Comparison of ENCODE assay signal across 8 cellular contexts in genomic region chr2:106192752-106193490, GRCh38. TPM values are rescaled to one million over a fixed set of nuclear protein-coding genes. Genes with fewer than 3 reads are reported as not detected.
DNase-seq lines count a peak whose midpoint lies in the region; ATAC-seq, FAIRE-seq and TF ChIP-seq lines count a peak whose summit lies in the region.

No MANE protein-coding gene starts in this region.

- DNase-seq in EL (peak; percentile 66), HTR-8/SVneo (ENCODE audit: insufficient read length, low spot score) (peak; percentile 34), RWPE2 (ENCODE audit: low spot score) (no peak), mesenteric fat pad (ENCODE audit: low spot score) (no peak)
- DNase-seq in stimulated activated CD4-positive, alpha-beta T cell treated with anti-CD3 and anti-CD28 coated beads, Interleukin-12 subunit alpha, Interleukin-12 subunit beta, amount 100 ng/mL, for 24 hours (ENCODE audit: low read depth in 2 of 2): peak; percentile 24 to 50

- H3K36me3 Mint-ChIP-seq in activated naive CD8-positive, alpha-beta T cell: peaks cover 22% of the 10 kb centered on the region

- peak overlapping the region; percentile 93 for H3K4me3 Mint-ChIP-seq in activated naive CD8-positive, alpha-beta T cell

- H3K4me1 ChIP-seq in RWPE2 (ENCODE audit: insufficient read depth, poor library complexity, severe bottlenecking) (peaks cover 11% of the 10 kb centered on the region), iPS-18a (ENCODE audit: control insufficient read depth, low read depth, low read length) (peaks cover 22% of the 10 kb centered on the region)

- H3K36me3 ChIP-seq in RWPE2 (ENCODE audit: low read depth) (no peaks in the 10 kb centered on the region), iPS-18a (ENCODE audit: control insufficient read depth, low read depth, low read length) (no peaks in the 10 kb centered on the region)

- ATAC-seq in GM21515 (IDR thresholded peaks at IDR 0.05; ENCODE audit: unreplicated experiment) (peak; percentile 46), RWPE2 (ENCODE audit: low read depth) (peak; percentile 60)

- H3K27ac ChIP-seq in RWPE2 (ENCODE audit: poor library complexity, severe bottlenecking): peak overlapping the region; percentile 46
- H3K27ac ChIP-seq in iPS-18a (ENCODE audit: low read length): no peak overlapping the region

- H3K27me3 Mint-ChIP-seq in activated naive CD8-positive, alpha-beta T cell: no peaks in the 10 kb centered on the region

- H3K9me3 Mint-ChIP-seq in activated naive CD8-positive, alpha-beta T cell (ENCODE audit: low read depth): no peaks in the 10 kb centered on the region

- peaks cover 61% of the 10 kb centered on the region for H3K4me1 Mint-ChIP-seq in activated naive CD8-positive, alpha-beta T cell (ENCODE audit: low read depth)

- H3K9me3 ChIP-seq in RWPE2 (ENCODE audit: severe bottlenecking) (no peaks in the 10 kb centered on the region), iPS-18a (ENCODE audit: control insufficient read depth, low read depth, low read length) (no peaks in the 10 kb centered on the region)

- H3K27me3 ChIP-seq in RWPE2 (ENCODE audit: insufficient read depth, poor library complexity, severe bottlenecking): no peaks in the 10 kb centered on the region
- no peaks in the 10 kb centered on the region for H3K27me3 ChIP-seq in iPS-18a (ENCODE audit: control insufficient read depth, insufficient read depth, low read length)

- peak overlapping the region; percentile 95 for H3K27ac Mint-ChIP-seq in activated naive CD8-positive, alpha-beta T cell

- no peak for TF ChIP-seq CTCF in RWPE2 (IDR thresholded peaks at IDR 0.05; ENCODE audit: poor library complexity, severe bottlenecking)

- H3K4me3 ChIP-seq in RWPE2 (ENCODE audit: severe bottlenecking) (peak overlapping the region; percentile 68), iPS-18a (ENCODE audit: low read length) (peak overlapping the region; percentile 62)

- no peak for FAIRE-seq in HTR-8/SVneo (lab: Jason Lieb, UNC)

- H3K9ac ChIP-seq in iPS-18a (ENCODE audit: low read length): peak overlapping the region; percentile 54

RNA-seq across cellular contexts. Expression of gene UXS1, which starts 1.2 kb away (rescaled TPM):
- total RNA-seq in mesenteric fat pad: 23.1 TPM

Comparison
In these comparisons a context has a peak if more than half of its experiments do, and no peak if none do; other contexts are left out.
1. DNase-seq: peak in EL (single experiment), HTR-8/SVneo (single experiment) and stimulated activated CD4-positive, alpha-beta T cell treated with anti-CD3 and anti-CD28 coated beads, Interleukin-12 subunit alpha, Interleukin-12 subunit beta, amount 100 ng/mL, for 24 hours (2 of 2); none in RWPE2 (single experiment) and mesenteric fat pad (single experiment).